Comparison of ENCODE assay signal across 8 cellular contexts in genomic region chr16:30399435-30400186, GRCh38. TPM values are rescaled to one million over a fixed set of nuclear protein-coding genes. Genes with fewer than 3 reads are reported as not detected.
DNase-seq lines count a peak whose midpoint lies in the region; ATAC-seq, FAIRE-seq and TF ChIP-seq lines count a peak whose summit lies in the region.

No MANE protein-coding gene starts in this region.

- ATAC-seq in A549 (peak; percentile 2 to 8; a peak in 4 of 6 replicates), HG03565 (IDR thresholded peaks at IDR 0.05; ENCODE audit: unreplicated experiment) (no peak)

- H3K4me2 ChIP-seq in A549, result peak overlapping the region; percentile 73

- TF ChIP-seq POLR2A in A549 (IDR thresholded peaks at IDR 0.05; ENCODE audit: low read length), result no peak
- TF ChIP-seq POLR2A in breast epithelium (IDR thresholded peaks at IDR 0.05), result no peak

- DNase-seq in A549 (ENCODE audit: low read depth in 1 of 2, low spot score in 1 of 2) (no peak), HT-29 (ENCODE audit: low spot score) (peak; percentile 47), breast epithelium (ENCODE audit: low spot score in 2 of 2) (no peak), HuH-7.5 (ENCODE audit: low spot score) (no peak), GM19238 (ENCODE audit: insufficient read length, low spot score) (no peak), ureter (ENCODE audit: low spot score) (no peak)

- no peaks in the 10 kb centered on the region for H3K9me3 ChIP-seq in A549
- no peaks in the 10 kb centered on the region for H3K9me3 ChIP-seq in breast epithelium
- H3K9me3 ChIP-seq in mononuclear cell (ENCODE audit: low read depth, low read length), result no peaks in the 10 kb centered on the region

- no peak for FAIRE-seq in A549 (lab: Jason Lieb, UNC)

- peaks cover 8% of the 10 kb centered on the region for H3K4me1 ChIP-seq in A549
- peaks cover 0 to 9% of the 10 kb centered on the region in 2 donors for H3K4me1 ChIP-seq in breast epithelium
- peaks cover 52% of the 10 kb centered on the region for H3K4me1 ChIP-seq in mononuclear cell (ENCODE audit: insufficient read depth, low read length)

- CTCF ChIA-PET in A549 (lab: Yijun Ruan, JAX), result interaction anchor here (0.6 to 11.5 kb wide), 4 partner anchors 10 to 229 kb away, joined by 3 to 149 read pairs (median 4); partner anchors contain the start of gene ZNF771

- POLR2A ChIA-PET in A549 (lab: Yijun Ruan, JAX), result interaction anchor here (1.1 to 1.8 kb wide), 2 partner anchors 18 to 29 kb away, joined by 3 to 4 read pairs; partner anchors contain the start of gene TBC1D10B

- TF ChIP-seq RAD21 in A549 (conservative IDR thresholded peaks at IDR 0.05 in 1 of 2, IDR thresholded peaks at IDR 0.05 in 1 of 2), result no peak

- TF ChIP-seq EP300 in A549 (IDR thresholded peaks at IDR 0.05), result no peak

- H3K36me3 ChIP-seq in breast epithelium, result no peaks in the 10 kb centered on the region

- TF ChIP-seq CTCF in A549 (IDR thresholded peaks at IDR 0.05), result no peak
- TF ChIP-seq CTCF in breast epithelium (IDR thresholded peaks at IDR 0.05), result no peak

- H3K27me3 ChIP-seq in breast epithelium (no peaks in the 10 kb centered on the region), mononuclear cell (ENCODE audit: insufficient read depth, low read length) (no peaks in the 10 kb centered on the region)

- intact Hi-C loops in breast epithelium (cut with DNase I; ENCODE audit: low total_unique reads), result no loop called here

- WGBS in A549 (ENCODE audit: missing lambda C conversion rate), result 37% methylated on average over 12 of the region's 12 CpGs

- H3K4me3 ChIP-seq in A549 (peak overlapping the region; percentile 63), breast epithelium (peak overlapping the region; percentile 64 to 85 (median 80)), mononuclear cell (ENCODE audit: low read length) (peak overlapping the region; percentile 62)

- peak overlapping the region; percentile 82 to 94 for H3K27ac ChIP-seq in A549
- H3K27ac ChIP-seq in breast epithelium, result peak overlapping the region; percentile 86

TF ChIP-seq in A549, 52 proteins besides CTCF, POLR2A, EP300 and RAD21:
- TF ChIP-seq RNF2 (IDR thresholded peaks at IDR 0.05; ENCODE audit: borderline replicate concordance, low read depth) (no peak), ZNF302 (CRISPR knock-in tag; IDR thresholded peaks at IDR 0.05) (no peak), FOSL2 (IDR thresholded peaks at IDR 0.05) (no peak), FOSL2 (CRISPR knock-in tag; IDR thresholded peaks at IDR 0.05) (no peak), NR3C1 (IDR thresholded peaks at IDR 0.05) (no peak), RCOR1 (IDR thresholded peaks at IDR 0.05; ENCODE audit: low read depth, low read length) (no peak), CBX2 (IDR thresholded peaks at IDR 0.05; ENCODE audit: borderline replicate concordance, low read depth) (no peak), EHF (CRISPR knock-in tag; IDR thresholded peaks at IDR 0.05) (no peak), FOSB (CRISPR knock-in tag; IDR thresholded peaks at IDR 0.05) (no peak)
- TF ChIP-seq, protein P1, sequence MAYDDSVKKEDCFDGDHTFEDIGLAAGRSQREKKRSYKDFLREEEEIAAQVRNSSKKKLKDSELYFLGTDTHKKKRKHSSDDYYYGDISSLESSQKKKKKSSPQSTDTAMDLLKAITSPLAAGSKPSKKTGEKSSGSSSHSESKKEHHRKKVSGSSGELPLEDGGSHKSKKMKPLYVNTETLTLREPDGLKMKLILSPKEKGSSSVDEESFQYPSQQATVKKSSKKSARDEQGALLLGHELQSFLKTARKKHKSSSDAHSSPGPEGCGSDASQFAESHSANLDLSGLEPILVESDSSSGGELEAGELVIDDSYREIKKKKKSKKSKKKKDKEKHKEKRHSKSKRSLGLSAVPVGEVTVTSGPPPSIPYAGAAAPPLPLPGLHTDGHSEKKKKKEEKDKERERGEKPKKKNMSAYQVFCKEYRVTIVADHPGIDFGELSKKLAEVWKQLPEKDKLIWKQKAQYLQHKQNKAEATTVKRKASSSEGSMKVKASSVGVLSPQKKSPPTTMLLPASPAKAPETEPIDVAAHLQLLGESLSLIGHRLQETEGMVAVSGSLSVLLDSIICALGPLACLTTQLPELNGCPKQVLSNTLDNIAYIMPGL (CRISPR knock-in tag; IDR thresholded peaks at IDR 0.05; ENCODE audit: borderline replicate concordance), result no peak

RNA-seq across cellular contexts. Expression of gene ZNF48, which starts 4.4 kb away (rescaled TPM):
- 7.0 and 9.3 TPM in 2 replicates for polyA plus RNA-seq in A549 (2011; rRNA removed)
- 8.1 and 10.4 TPM in 2 replicates for polyA plus RNA-seq in A549 (2012; cell fraction: cytosol; rRNA removed)
- polyA plus RNA-seq in A549 (2012; cell fraction: nucleus; rRNA removed), result 12.0 and 13.2 TPM in 2 replicates
- 9.1 to 10.4 TPM (median 9.7 TPM) in 3 replicates for polyA plus RNA-seq in A549 (2017; fragmentation: RNase III; extraction: RNeasy Plus Mini Kit Qiagen cat#74134 plus additional on column Dnase treatment)
- 7.2 and 9.6 TPM in 2 replicates for polyA minus RNA-seq in A549 (2011; rRNA and poly(A)+ RNA removed)
- 19.0 and 20.3 TPM in 2 replicates for total RNA-seq in HT-29 (2014; rRNA removed; shearing (Covaris generic))
- total RNA-seq in breast epithelium, result 1 to 10 TPM; 4.8 to 9.5 (median 6.2) TPM
- 3.8 TPM for total RNA-seq in mononuclear cell
- 8.1 TPM for total RNA-seq in ureter

RNA-seq across cellular contexts. Expression of gene ZNF771, which starts 7.8 kb away (rescaled TPM):
- polyA plus RNA-seq in A549 (2011; rRNA removed) (5.0 and 5.7 TPM in 2 replicates), A549 (2017; fragmentation: RNase III; extraction: RNeasy Plus Mini Kit Qiagen cat#74134 plus additional on column Dnase treatment) (6.8 to 7.9 TPM (median 7.2 TPM) in 3 replicates)
- polyA plus RNA-seq in A549 (2012; cell fraction: cytosol; rRNA removed), result 13.6 and 22.1 TPM in 2 replicates
- polyA plus RNA-seq in A549 (2012; cell fraction: nucleus; rRNA removed), result 12.7 and 26.3 TPM in 2 replicates
- 2.8 and 3.6 TPM in 2 replicates for polyA minus RNA-seq in A549 (2011; rRNA and poly(A)+ RNA removed)
- 12.6 and 17.7 TPM in 2 replicates for total RNA-seq in HT-29 (2014; rRNA removed; shearing (Covaris generic))
- total RNA-seq in breast epithelium (10 to 100 TPM; 21.1 to 29.2 (median 22.2) TPM), mononuclear cell (1.0 TPM), ureter (5.2 TPM)

RNA-seq across cellular contexts. Expression of gene SEPTIN1, which starts 17.2 kb away (rescaled TPM):
- polyA plus RNA-seq in A549 (2011; rRNA removed) (0.13 and 0.17 TPM in 2 replicates), A549 (2017; fragmentation: RNase III; extraction: RNeasy Plus Mini Kit Qiagen cat#74134 plus additional on column Dnase treatment) (0.58 to 0.73 TPM (median 0.65 TPM) in 3 replicates)
- polyA plus RNA-seq in A549 (2012; cell fraction: cytosol; rRNA removed), result 0.75 and 0.91 TPM in 2 replicates
- 0.54 and 0.69 TPM in 2 replicates for polyA plus RNA-seq in A549 (2012; cell fraction: nucleus; rRNA removed)
- polyA minus RNA-seq in A549 (2011; rRNA and poly(A)+ RNA removed), result not detected in 2 replicates
- total RNA-seq in HT-29 (2014; rRNA removed; shearing (Covaris generic)), result 0.16 TPM in 1 of 2 replicates, not detected in the other
- total RNA-seq in breast epithelium (1 to 10 TPM; 1.3 to 4.6 (median 2.7) TPM), mononuclear cell (38.7 TPM), ureter (8.2 TPM)

RNA-seq across cellular contexts. Expression of gene MYL11, which starts 25.0 kb away (rescaled TPM):
- polyA plus RNA-seq in A549 (2011; rRNA removed) (not detected in 2 replicates), A549 (2017; fragmentation: RNase III; extraction: RNeasy Plus Mini Kit Qiagen cat#74134 plus additional on column Dnase treatment) (0.46 to 0.70 TPM (median 0.55 TPM) in 3 replicates)
- polyA plus RNA-seq in A549 (2012; cell fraction: cytosol; rRNA removed), result 0.38 and 0.45 TPM in 2 replicates
- not detected in 2 replicates for polyA plus RNA-seq in A549 (2012; cell fraction: nucleus; rRNA removed)
- polyA minus RNA-seq in A549 (2011; rRNA and poly(A)+ RNA removed), result not detected in 2 replicates
- total RNA-seq in HT-29 (2014; rRNA removed; shearing (Covaris generic)), result 1.0 TPM in 1 of 2 replicates, not detected in the other
- total RNA-seq in breast epithelium (not detected), mononuclear cell (2.1 TPM), ureter (2.9 TPM)

RNA-seq across cellular contexts. Expression of gene TBC1D10B, which starts 29.3 kb away (rescaled TPM):
- polyA plus RNA-seq in A549 (2011; rRNA removed), result 10.9 and 12.6 TPM in 2 replicates
- polyA plus RNA-seq in A549 (2012; cell fraction: cytosol; rRNA removed), result 19.3 and 22.4 TPM in 2 replicates
- polyA plus RNA-seq in A549 (2012; cell fraction: nucleus; rRNA removed), result 35.7 and 37.3 TPM in 2 replicates
- 21.5 to 24.0 TPM (median 23.2 TPM) in 3 replicates for polyA plus RNA-seq in A549 (2017; fragmentation: RNase III; extraction: RNeasy Plus Mini Kit Qiagen cat#74134 plus additional on column Dnase treatment)
- polyA minus RNA-seq in A549 (2011; rRNA and poly(A)+ RNA removed), result 21.7 and 27.9 TPM in 2 replicates
- 63.3 and 66.5 TPM in 2 replicates for total RNA-seq in HT-29 (2014; rRNA removed; shearing (Covaris generic))
- total RNA-seq in breast epithelium, result 10 to 100 TPM; 19.0 to 22.2 (median 21.0) TPM
- total RNA-seq in mononuclear cell, result 12.0 TPM
- total RNA-seq in ureter, result 36.9 TPM
